In genomic region chr19:10251792-10252694, GRCh38 we compare ENCODE assay signal across 1 cellular context.
TF ChIP-seq lines count a peak whose summit lies in the region.

MRPL4 (plus strand) TSS chr19:10252214; CDS start chr19:10252254, 40 bp downstream.

TF ChIP-seq in HepG2, 621 proteins besides CTCF, POLR2A, EP300 and RAD21 (continued from another document and continues in another):
- peak; percentile 96 for TF ChIP-seq ZFP91 (CRISPR knock-in tag; IDR thresholded peaks at IDR 0.05; ENCODE audit: borderline replicate concordance)
- no peak for TF ChIP-seq SYNCRIP (IDR thresholded peaks at IDR 0.05; ENCODE audit: insufficient read depth, low read depth, low read length)
- TF ChIP-seq ZKSCAN8 (CRISPR knock-in tag; IDR thresholded peaks at IDR 0.05; ENCODE audit: borderline replicate concordance), result peak; percentile 73; the same call in 1 of the 2 replicates
- TF ChIP-seq DNMT3B (CRISPR knock-in tag; conservative IDR thresholded peaks at IDR 0.05), result 0 out of 2 replicates have a peak, but pooled peaks have one; percentile 34
- no peak for TF ChIP-seq ZNF75D (CRISPR knock-in tag; IDR thresholded peaks at IDR 0.05; ENCODE audit: borderline replicate concordance)
- peak; percentile 83; the same call in 1 of the 2 replicates for TF ChIP-seq CSRNP1 (CRISPR knock-in tag; IDR thresholded peaks at IDR 0.05)
- no peak; the same call in 1 of the 2 replicates for TF ChIP-seq SOX13 (IDR thresholded peaks at IDR 0.05)
- TF ChIP-seq SOX13 (CRISPR knock-in tag; conservative IDR thresholded peaks at IDR 0.05 in 1 of 2, IDR thresholded peaks at IDR 0.05 in 1 of 2), result peak in 1 of 2 experiments; percentile 28; a peak in 2 of 4 replicates
- TF ChIP-seq ZNF17 (CRISPR knock-in tag; IDR thresholded peaks at IDR 0.05), result no peak
- peak; percentile 99 for TF ChIP-seq NR2C2 (CRISPR knock-in tag; IDR thresholded peaks at IDR 0.05; ENCODE audit: borderline replicate concordance)
- peak; percentile 66 for TF ChIP-seq MED8 (CRISPR knock-in tag; IDR thresholded peaks at IDR 0.05; ENCODE audit: insufficient replicate concordance)
- TF ChIP-seq TEAD2 (CRISPR knock-in tag; IDR thresholded peaks at IDR 0.05), result no peak
- TF ChIP-seq SIX4 (CRISPR knock-in tag; IDR thresholded peaks at IDR 0.05), result no peak; the same call in 1 of the 2 replicates
- peak; percentile 28; the same call in 1 of the 2 replicates for TF ChIP-seq RFX5 (IDR thresholded peaks at IDR 0.05; ENCODE audit: low read depth, low read length)
- peak; percentile 24 for TF ChIP-seq PTBP1 (IDR thresholded peaks at IDR 0.05; ENCODE audit: low read depth, low read length, poor library complexity, severe bottlenecking)
- peak; percentile 89; the same call in 1 of the 2 replicates for TF ChIP-seq ZNF160 (CRISPR knock-in tag; IDR thresholded peaks at IDR 0.05)
- no peak for TF ChIP-seq ZNF557 (CRISPR knock-in tag; IDR thresholded peaks at IDR 0.05)
- no peak for TF ChIP-seq ZNF644 (CRISPR knock-in tag; IDR thresholded peaks at IDR 0.05; ENCODE audit: low read depth)
- no peak for TF ChIP-seq TRIM24 (CRISPR knock-in tag; IDR thresholded peaks at IDR 0.05)
- TF ChIP-seq ZNF691 (CRISPR knock-in tag; IDR thresholded peaks at IDR 0.05; ENCODE audit: borderline replicate concordance, low read depth), result no peak; the same call in 1 of the 2 replicates
- TF ChIP-seq HNRNPH1 (optimal IDR thresholded peaks at IDR 0.05; ENCODE audit: low read depth, low read length), result no peak
- peak; percentile 97 for TF ChIP-seq FOXC1 (CRISPR knock-in tag; IDR thresholded peaks at IDR 0.05; ENCODE audit: borderline replicate concordance)
- no peak for TF ChIP-seq ZNF24 (IDR thresholded peaks at IDR 0.05)
- peak; percentile 53; the same call in 1 of the 2 replicates for TF ChIP-seq ELF3 (CRISPR knock-in tag; IDR thresholded peaks at IDR 0.05)
- TF ChIP-seq RERE (CRISPR knock-in tag; IDR thresholded peaks at IDR 0.05; ENCODE audit: low read depth), result peak; percentile 62; the same call in 1 of the 2 replicates
- no peak for TF ChIP-seq CEBPZ (IDR thresholded peaks at IDR 0.05; ENCODE audit: low read length)
- peak; percentile 27; the same call in 1 of the 2 replicates for TF ChIP-seq ZNF329 (CRISPR knock-in tag; IDR thresholded peaks at IDR 0.05; ENCODE audit: low read depth)
- TF ChIP-seq JUND (CRISPR knock-in tag; IDR thresholded peaks at IDR 0.05), result peak; percentile 69; the same call in 1 of the 2 replicates
- no peak for TF ChIP-seq ZNF740 (CRISPR knock-in tag; IDR thresholded peaks at IDR 0.05)
- TF ChIP-seq TFDP1 (CRISPR knock-in tag; IDR thresholded peaks at IDR 0.05; ENCODE audit: borderline replicate concordance), result peak; percentile 89
- TF ChIP-seq ZNF34 (CRISPR knock-in tag; IDR thresholded peaks at IDR 0.05; ENCODE audit: borderline replicate concordance), result no peak
- no peak for TF ChIP-seq MEF2D (CRISPR knock-in tag; IDR thresholded peaks at IDR 0.05)
- TF ChIP-seq MLX (CRISPR knock-in tag; IDR thresholded peaks at IDR 0.05), result no peak
- peak; percentile 86; the same call in 1 of the 2 replicates for TF ChIP-seq BRF2 (CRISPR knock-in tag; IDR thresholded peaks at IDR 0.05)
- TF ChIP-seq PITX1 (CRISPR knock-in tag; IDR thresholded peaks at IDR 0.05), result no peak; the same call in 1 of the 2 replicates
- no peak for TF ChIP-seq CENPT (CRISPR knock-in tag; IDR thresholded peaks at IDR 0.05; ENCODE audit: low read depth)
- no peak for TF ChIP-seq KAT2B (IDR thresholded peaks at IDR 0.05; ENCODE audit: borderline replicate concordance, low read depth, low read length)
- peak; percentile 85 for TF ChIP-seq POLR2G (IDR thresholded peaks at IDR 0.05; ENCODE audit: low read depth, low read length)
- peak; percentile 94 for TF ChIP-seq RBFOX2 (IDR thresholded peaks at IDR 0.05; ENCODE audit: low read depth, low read length)
- TF ChIP-seq TIGD3 (CRISPR knock-in tag; IDR thresholded peaks at IDR 0.05; ENCODE audit: borderline replicate concordance), result no peak
- TF ChIP-seq HOXA5 (CRISPR knock-in tag; IDR thresholded peaks at IDR 0.05), result peak; percentile 93
- TF ChIP-seq STAG1 (CRISPR knock-in tag; IDR thresholded peaks at IDR 0.05), result peak; percentile 4; the same call in 1 of the 2 replicates
- TF ChIP-seq ZNF780A (CRISPR knock-in tag; IDR thresholded peaks at IDR 0.05), result peak; percentile 71; the same call in 1 of the 2 replicates
- TF ChIP-seq NR2F1 (CRISPR knock-in tag; IDR thresholded peaks at IDR 0.05), result peak; percentile 96 to 98
